ENCODE assay signal across 18 cellular contexts in the genomic region with DNA sequence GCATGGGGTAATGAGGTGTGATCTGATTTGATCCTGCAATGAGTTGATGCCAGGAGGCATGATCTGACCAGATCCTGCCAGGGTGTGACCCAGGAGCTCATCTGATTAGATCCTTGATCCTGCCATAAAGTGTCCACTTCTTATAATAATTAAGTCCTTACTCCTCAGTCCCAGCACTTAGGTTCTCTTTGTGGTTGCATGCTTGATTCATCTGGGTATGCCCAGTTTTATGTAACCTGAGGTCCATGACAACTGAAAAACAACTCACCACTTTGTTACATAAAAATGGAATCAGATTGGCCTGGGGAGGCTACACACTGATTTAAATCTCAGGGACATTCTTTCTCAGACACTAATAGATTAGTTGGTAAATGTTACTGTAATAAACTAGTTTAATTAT.
"Had no signal": no experiment of that assay in that cellular context is flagged by ENCODE, and none has a peak within 500 bp of the region (broad histone marks: within the 10 kb centered on the region; RNA-seq: fewer than 3 reads in every experiment).

No MANE protein-coding gene starts in this region.

- DNase-seq: activated CD4-positive, alpha-beta T cell treated with anti-CD3 and anti-CD28 coated beads for 4 hours; activated CD8-positive, alpha-beta memory T cell treated with anti-CD3 and anti-CD28 coated beads, Interleukin-2, amount 50 U/mL, for 4 hours; activated CD8-positive, alpha-beta T cell treated with anti-CD3 and anti-CD28 coated beads for 36 hours; activated naive CD4-positive, alpha-beta T cell treated with Interleukin-2 at 50 U/mL for 16 hours; activated naive CD8-positive, alpha-beta T cell treated with anti-CD3 and anti-CD28 coated beads, Interleukin-2, amount 50 U/mL, for 24 hours; effector memory CD4-positive, alpha-beta T cell; erythroblast; islet precursor cell; pancreas; stimulated activated CD4-positive, alpha-beta T cell treated with anti-CD3 and anti-CD28 coated beads, Interleukin-4, amount 100 ng/mL, for 4 hours; stomach; SW 1271; T-helper 9 cell had no signal

- H3K9me3 ChIP-seq: pancreas, stomach, thoracic aorta had no signal

- H3K27me3 ChIP-seq: neural progenitor cell, pancreas, stomach had no signal

- H3K4me3 ChIP-seq: neural progenitor cell, pancreas, stomach, thoracic aorta had no signal

- H2AFZ ChIP-seq: neural progenitor cell had no signal

- H3K4me2 ChIP-seq: neural progenitor cell had no signal

- H3K4me1 ChIP-seq: pancreas, stomach had no signal

- FAIRE-seq: astrocyte, frontal cortex, pancreas had no signal

- ATAC-seq: activated CD8-positive, alpha-beta T cell treated with anti-CD3 and anti-CD28 coated beads for 36 hours; activated naive CD8-positive, alpha-beta T cell treated with anti-CD3 and anti-CD28 coated beads, Interleukin-2, amount 50 U/mL, for 24 hours; pancreas had no signal

- H3K36me3 ChIP-seq: neural progenitor cell, pancreas, stomach, thoracic aorta had no signal

- H3K27ac ChIP-seq: neural progenitor cell, pancreas, stomach, thoracic aorta, VCaP had no signal

- H3K9ac ChIP-seq: neural progenitor cell had no signal
